ENCODE assay signal across 19 cellular contexts in the genomic region with DNA sequence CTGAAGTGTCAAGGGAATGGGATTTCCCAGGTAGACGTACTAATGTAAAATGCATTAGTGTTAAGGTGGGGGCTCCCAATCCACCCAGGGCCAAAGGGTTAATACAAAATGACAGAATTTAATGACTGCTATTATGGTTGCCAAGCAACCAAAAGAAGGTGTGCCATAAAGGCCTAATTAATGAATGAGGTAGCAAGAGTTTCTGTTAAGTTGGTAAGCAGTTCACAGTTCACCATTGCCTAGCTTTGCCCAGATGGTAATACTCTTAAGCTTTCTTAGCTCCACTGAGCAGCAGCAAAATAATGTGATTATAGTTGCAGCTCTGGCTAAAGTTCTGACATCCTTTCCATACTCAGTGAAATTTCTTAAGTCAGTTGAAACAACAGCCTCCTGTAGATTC.
"Had no signal": no experiment of that assay in that cellular context is flagged by ENCODE, and none has a peak within 500 bp of the region (broad histone marks: within the 10 kb centered on the region; RNA-seq: fewer than 3 reads in every experiment).

No MANE protein-coding gene starts in this region.

- H3K4me1 ChIP-seq: body of pancreas, esophagus squamous epithelium, gastrocnemius medialis, right atrium auricular region, upper lobe of right lung had no signal

- H3K4me3 ChIP-seq: body of pancreas, cardiac muscle cell, esophagus squamous epithelium, gastrocnemius medialis, right atrium auricular region, thoracic aorta, upper lobe of right lung had no signal

- H3K27ac ChIP-seq: body of pancreas, cardiac muscle cell, esophagus squamous epithelium, gastrocnemius medialis, right atrium auricular region, thoracic aorta, upper lobe of right lung had no signal

- H3K9me3 ChIP-seq: gastrocnemius medialis, right atrium auricular region, thoracic aorta, upper lobe of right lung had no signal

- ATAC-seq: activated CD8-positive, alpha-beta T cell treated with anti-CD3 and anti-CD28 coated beads, Interleukin-2, amount 10 ng/mL, durations not matched to agents 7 days and 5 days; activated naive CD8-positive, alpha-beta T cell treated with anti-CD3 and anti-CD28 coated beads, Interleukin-2, amount 50 U/mL, for 24 hours; body of pancreas; gastrocnemius medialis; natural killer cell treated with Interleukin-12 subunit alpha and Interleukin-12 subunit beta and Interleukin-15 and Interleukin-18, amount 100 ng/mL, for 72 hours; upper lobe of right lung had no signal

- FAIRE-seq: islet of Langerhans had no signal

- H3K27me3 ChIP-seq: body of pancreas, cardiac muscle cell, esophagus squamous epithelium, gastrocnemius medialis, right atrium auricular region, upper lobe of right lung had no signal

- H3K36me3 ChIP-seq: cardiac muscle cell, gastrocnemius medialis, right atrium auricular region, thoracic aorta, upper lobe of right lung had no signal

- DNase-seq: activated CD4-positive, alpha-beta T cell treated with anti-CD3 and anti-CD28 coated beads for 1 hour; activated CD4-positive, alpha-beta T cell treated with anti-CD3 and anti-CD28 coated beads, Interleukin-2, amount 50 U/mL, for 1 hour; activated CD8-positive, alpha-beta T cell treated with anti-CD3 and anti-CD28 coated beads, Interleukin-2, amount 10 ng/mL, durations not matched to agents 7 days and 5 days; activated gamma-delta T cell; activated naive CD4-positive, alpha-beta T cell treated with anti-CD3 and anti-CD28 coated beads, Interleukin-2, amount 50 U/mL, for 16 hours; activated naive CD8-positive, alpha-beta T cell treated with anti-CD3 and anti-CD28 coated beads, Interleukin-2, amount 50 U/mL, for 24 hours; body of pancreas; cortex of kidney; endodermal cell; esophagus squamous epithelium; gastrocnemius medialis; stimulated activated CD4-positive, alpha-beta T cell treated with anti-CD3 and anti-CD28 coated beads, Interleukin-4, amount 100 ng/mL, for 24 hours; stimulated activated naive CD4-positive, alpha-beta T cell treated with Interleukin-2 at 50 U/mL for 16 hours; upper lobe of right lung had no signal
